23 cellular contexts compared by ENCODE assay signal in the genomic region with DNA sequence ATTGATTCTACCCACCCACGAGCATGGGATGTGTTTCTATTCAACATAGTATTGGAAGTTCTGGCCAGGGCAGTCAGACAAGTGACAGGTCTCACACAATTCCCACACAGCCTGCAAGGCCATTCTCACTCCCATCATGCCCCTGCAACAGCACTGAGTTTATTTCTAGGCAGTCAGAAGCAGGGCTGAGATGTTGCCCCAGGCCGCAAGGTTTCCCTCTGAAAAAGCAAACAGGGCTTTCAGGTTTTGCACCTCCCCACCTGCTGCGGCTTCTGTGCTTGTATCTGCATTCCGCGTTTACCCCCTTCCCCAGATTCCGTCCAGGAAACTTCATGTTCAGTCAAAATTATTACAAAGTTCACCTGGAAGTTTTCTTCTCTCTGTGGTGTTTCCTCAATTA. TPM values are rescaled to one million over a fixed set of nuclear protein-coding genes. Genes with fewer than 3 reads are reported as not detected.
"Had no signal": no experiment of that assay in that cellular context is flagged by ENCODE, and none has a peak within 500 bp of the region (broad histone marks: within the 10 kb centered on the region; RNA-seq: fewer than 3 reads in every experiment).

No MANE protein-coding gene starts in this region.

- H3K4me1 ChIP-seq: heart left ventricle, sigmoid colon, testis, tibial nerve had no signal

- DNase-seq: effector CD4-positive, alpha-beta T cell; foreskin melanocyte; heart left ventricle; hippocampal formation; kidney glomerular epithelial cell; mammary epithelial cell; mucosa of descending colon; naive thymus-derived CD8-positive, alpha-beta T cell; posterior cingulate gyrus; sigmoid colon; stimulated activated CD4-positive, alpha-beta T cell treated with anti-CD3 and anti-CD28 coated beads, Interleukin-2, amount 100 ng/mL, for 24 hours; stimulated activated CD4-positive, alpha-beta T cell treated with anti-CD3 and anti-CD28 coated beads, Interleukin-4, amount 100 ng/mL, for 4 hours; stimulated activated naive B cell treated with anti-CD40 and anti-IgM and Interleukin-4, amounts not matched to agents 10 μg/mL and 1 μg/mL and 100 μg/mL, for 72 hours; stimulated activated naive CD8-positive, alpha-beta T cell treated with anti-CD3 and anti-CD28 coated beads, Interleukin-15, amount 100 ng/mL, for 72 hours; testis had no signal

- H3K4me3 Mint-ChIP-seq: naive thymus-derived CD8-positive, alpha-beta T cell; stimulated activated naive B cell treated with anti-CD40 and anti-IgM and Interleukin-4, amounts not matched to agents 10 μg/mL and 1 μg/mL and 100 μg/mL, for 72 hours; stimulated activated naive CD8-positive, alpha-beta T cell treated with anti-CD3 and anti-CD28 coated beads, Interleukin-15, amount 100 ng/mL, for 72 hours had no signal

- H3K27ac Mint-ChIP-seq: naive thymus-derived CD8-positive, alpha-beta T cell; stimulated activated naive B cell treated with anti-CD40 and anti-IgM and Interleukin-4, amounts not matched to agents 10 μg/mL and 1 μg/mL and 100 μg/mL, for 72 hours; stimulated activated naive CD8-positive, alpha-beta T cell treated with anti-CD3 and anti-CD28 coated beads, Interleukin-15, amount 100 ng/mL, for 72 hours had no signal

- H3K36me3 Mint-ChIP-seq: stimulated activated naive B cell treated with anti-CD40 and anti-IgM and Interleukin-4, amounts not matched to agents 10 μg/mL and 1 μg/mL and 100 μg/mL, for 72 hours had no signal

- H3K4me3 ChIP-seq: coronary artery, heart left ventricle, mucosa of descending colon, sigmoid colon, skin epidermis, testis, tibial nerve had no signal

- H3K27ac ChIP-seq: coronary artery, heart left ventricle, sigmoid colon, skin epidermis, testis, tibial nerve had no signal

- H3K36me3 ChIP-seq: heart left ventricle, sigmoid colon, tibial nerve had no signal

- ATAC-seq: heart left ventricle; left lobe of liver; naive thymus-derived CD8-positive, alpha-beta T cell; stimulated activated naive B cell treated with anti-CD40 and anti-IgM and Interleukin-4, amounts not matched to agents 10 μg/mL and 1 μg/mL and 100 μg/mL, for 72 hours; stimulated activated naive CD8-positive, alpha-beta T cell treated with anti-CD3 and anti-CD28 coated beads, Interleukin-15, amount 100 ng/mL, for 72 hours had no signal

- H3K9me3 ChIP-seq: heart left ventricle, mucosa of descending colon, sigmoid colon, testis had no signal

- H3K27me3 ChIP-seq: heart left ventricle, sigmoid colon, testis, tibial nerve had no signal

RNA-seq across cellular contexts. Expression of a gene that starts 9.4 kb away (rescaled TPM):
- total RNA-seq: dermis microvascular lymphatic vessel endothelial cell; glomerular endothelial cell; mammary epithelial cell; naive thymus-derived CD8-positive, alpha-beta T cell; osteocyte; pulmonary artery endothelial cell had no signal
- polyA plus RNA-seq: mammary epithelial cell had no signal
